Comparison of ENCODE assay signal across 8 cellular contexts in genomic region chr9:127611796-127612790, GRCh38. TPM values are rescaled to one million over a fixed set of nuclear protein-coding genes. Genes with fewer than 3 reads are reported as not detected.
DNase-seq lines count a peak whose midpoint lies in the region; ATAC-seq and TF ChIP-seq lines count a peak whose summit lies in the region.

Gene STXBP1 (plus strand): TSS chr9:127612277. CDS start chr9:127612404, 127 bp downstream.

- peak; percentile 91 for DNase-seq in G401 (ENCODE audit: low spot score)
- DNase-seq in NB4 (ENCODE audit: low read depth): peak; percentile 82
- peak; percentile 93 for DNase-seq in activated naive CD8-positive, alpha-beta T cell treated with anti-CD3 and anti-CD28 coated beads for 36 hours
- peak; percentile 93 for DNase-seq in Right ventricle myocardium inferior (ENCODE audit: missing footprints)
- peak; percentile 90 to 91 for DNase-seq in thyroid gland

- H3K9ac ChIP-seq in SU-DHL-6 (ENCODE audit: low read length) (peak within 1 kb of the TSS; percentile 81), parathyroid adenoma (no peak within 1 kb of the TSS)

- no peaks in the 10 kb centered on the region for H3K9me2 ChIP-seq in SU-DHL-6 (replicated peaks; ENCODE audit: insufficient read depth, low read length)

- no peaks in the 10 kb centered on the region for H3K9me3 Mint-ChIP-seq in activated naive CD8-positive, alpha-beta T cell treated with anti-CD3 and anti-CD28 coated beads for 36 hours

- H3K36me3 ChIP-seq in HEK293 (ENCODE audit: control insufficient read depth in 2 of 2, insufficient read depth in 1 of 2, low read length in 2 of 2) (no peaks in the 10 kb centered on the region), SU-DHL-6 (ENCODE audit: low read length) (no peaks in the 10 kb centered on the region), parathyroid adenoma (ENCODE audit: control insufficient read depth, insufficient read depth, low read length) (no peaks in the 10 kb centered on the region), thyroid gland (no peaks in the 10 kb centered on the region)

- H3K4me2 ChIP-seq in SU-DHL-6 (ENCODE audit: low read depth, low read length, poor library complexity, severe bottlenecking): peak within 1 kb of the TSS; percentile 80
- peak within 1 kb of the TSS; percentile 84 for H3K4me2 ChIP-seq in parathyroid adenoma (ENCODE audit: low read length)

- in situ Hi-C loops in G401 (cut with HindIII; ENCODE audit: low sequenced_read_pairs): no loop called here

- H3K79me2 ChIP-seq in SU-DHL-6 (ENCODE audit: insufficient read depth, low read length) (no peaks in the 10 kb centered on the region), parathyroid adenoma (no peaks in the 10 kb centered on the region)

- H3K4me3 ChIP-seq in HEK293 (ENCODE audit: low read depth, low read length) (peak within 1 kb of the TSS; percentile 78), NB4 (ENCODE audit: low read depth, low read length) (peak within 1 kb of the TSS; percentile 58), SU-DHL-6 (ENCODE audit: insufficient read depth, low read length, poor library complexity, severe bottlenecking) (peak within 1 kb of the TSS; percentile 90), parathyroid adenoma (ENCODE audit: low read depth, low read length) (peak within 1 kb of the TSS; percentile 63), thyroid gland (replicated peaks in 1 of 3) (peak within 1 kb of the TSS; percentile 31 to 89 (median 72))

- peaks cover 13% of the 10 kb centered on the region for H3K4me1 ChIP-seq in HEK293 (ENCODE audit: control insufficient read depth, insufficient read depth, low read length)
- H3K4me1 ChIP-seq in parathyroid adenoma: no peaks in the 10 kb centered on the region
- peaks cover 10% of the 10 kb centered on the region in 2 donors for H3K4me1 ChIP-seq in thyroid gland

- TF ChIP-seq POLR2A in NB4 (IDR thresholded peaks at IDR 0.05; ENCODE audit: extremely low read depth, insufficient read length) (peak; percentile 67), thyroid gland (IDR thresholded peaks at IDR 0.05) (peak; percentile 61 to 96)

- H3K36me3 Mint-ChIP-seq in activated naive CD8-positive, alpha-beta T cell treated with anti-CD3 and anti-CD28 coated beads for 36 hours: no peaks in the 10 kb centered on the region

- peak within 1 kb of the TSS; percentile 91 for H3K4me3 Mint-ChIP-seq in activated naive CD8-positive, alpha-beta T cell treated with anti-CD3 and anti-CD28 coated beads for 36 hours

- peak within 1 kb of the TSS; percentile 86 for H2AFZ ChIP-seq in SU-DHL-6 (ENCODE audit: low read depth, low read length, severe bottlenecking)
- peak within 1 kb of the TSS; percentile 72 for H2AFZ ChIP-seq in parathyroid adenoma

- 0 to 1% methylated on average over 35 to 43 of the region's 107 CpGs for WGBS in thyroid gland, 2 donors

- H4K20me1 ChIP-seq in SU-DHL-6 (ENCODE audit: low read depth, low read length): peaks cover 8% of the 10 kb centered on the region; the same call in 1 of the 2 replicates

- POLR2A ChIA-PET in HEK293 (lab: Yijun Ruan, JAX): interaction anchor here (0.6 to 2.3 kb wide), 3 partner anchors 15 to 224 kb away, joined by 3 to 11 read pairs (median 4); partner anchors contain the start of gene TOR2A

- ATAC-seq in Right ventricle myocardium inferior: peak; percentile 85

- H3K9me3 ChIP-seq in HEK293 (ENCODE audit: control insufficient read depth, insufficient read depth, low read depth, low read length) (no peaks in the 10 kb centered on the region), SU-DHL-6 (ENCODE audit: insufficient read depth, low read length) (no peaks in the 10 kb centered on the region), parathyroid adenoma (ENCODE audit: control insufficient read depth, low read length) (no peaks in the 10 kb centered on the region), thyroid gland (no peaks in the 10 kb centered on the region)

- CTCF ChIA-PET in HEK293 (lab: Yijun Ruan, JAX): interaction anchor here (0.6 to 1.6 kb wide), 2 partner anchors 16 to 476 kb away, joined by 3 read pairs; no protein-coding TSS in a partner anchor

- peaks cover 29% of the 10 kb centered on the region for H3K4me1 Mint-ChIP-seq in activated naive CD8-positive, alpha-beta T cell treated with anti-CD3 and anti-CD28 coated beads for 36 hours

- H3K27ac Mint-ChIP-seq in activated naive CD8-positive, alpha-beta T cell treated with anti-CD3 and anti-CD28 coated beads for 36 hours: peak within 1 kb of the TSS; percentile 48

- peaks cover 19% of the 10 kb centered on the region for H3F3A ChIP-seq in SU-DHL-6 (ENCODE audit: insufficient read depth)

- H3K27me3 ChIP-seq in SU-DHL-6 (ENCODE audit: low read length) (no peaks in the 10 kb centered on the region), parathyroid adenoma (ENCODE audit: control insufficient read depth, insufficient read depth, low read length) (no peaks in the 10 kb centered on the region), thyroid gland (no peaks in the 10 kb centered on the region)

- TF ChIP-seq CTCF in HEK293 (tag by site-specific recombination; IDR thresholded peaks at IDR 0.05): peak; percentile 43; the same call in 1 of the 2 replicates
- no peak for TF ChIP-seq CTCF in NB4 (IDR thresholded peaks at IDR 0.05; ENCODE audit: low read depth, low read length)
- TF ChIP-seq CTCF in SU-DHL-6 (IDR thresholded peaks at IDR 0.05; ENCODE audit: insufficient read depth, low read length, poor library complexity, severe bottlenecking): no peak
- TF ChIP-seq CTCF in parathyroid adenoma (IDR thresholded peaks at IDR 0.05): no peak
- peak in 2 of 6 experiments; percentile 17 to 24 for TF ChIP-seq CTCF in thyroid gland (IDR thresholded peaks at IDR 0.05)

- intact Hi-C loops in Right ventricle myocardium inferior (cut with DNase I): loop anchor here (2.0 to 5.0 kb wide), 4 partner anchors 19 to 175 kb away; partner anchors contain the start of genes CDK9, PTRH1 and TTC16
- intact Hi-C loops in thyroid gland (cut with DNase I): no loop called here

- H3K27me3 Mint-ChIP-seq in activated naive CD8-positive, alpha-beta T cell treated with anti-CD3 and anti-CD28 coated beads for 36 hours: peaks cover 24% of the 10 kb centered on the region

- H3K27ac ChIP-seq in HEK293 (ENCODE audit: extremely low read depth, low read depth, low read length): peak within 1 kb of the TSS; percentile 46; the same call in 1 of the 2 replicates
- H3K27ac ChIP-seq in SU-DHL-6 (ENCODE audit: low read depth, low read length): no peak within 1 kb of the TSS
- peak within 1 kb of the TSS; percentile 47 for H3K27ac ChIP-seq in parathyroid adenoma
- H3K27ac ChIP-seq in thyroid gland: peak within 1 kb of the TSS; percentile 85 to 96 (median 89)

TF ChIP-seq in HEK293, 187 proteins besides CTCF, POLR2A, EP300 and RAD21 (continues in another document):
- TF ChIP-seq SP2 (tag by site-specific recombination; IDR thresholded peaks at IDR 0.05) (peak; percentile 26; the same call in 1 of the 2 replicates), ZNF76 (tag by site-specific recombination; IDR thresholded peaks at IDR 0.05; ENCODE audit: borderline replicate concordance, low read depth) (peak; percentile 78), KLF10 (tag by site-specific recombination; IDR thresholded peaks at IDR 0.05) (0 out of 2 replicates have a peak, but pooled peaks have one; percentile 39), ZBTB20 (tag by site-specific recombination; IDR thresholded peaks at IDR 0.05) (peak; percentile 37; the same call in 1 of the 2 replicates), ZBTB26 (tag by site-specific recombination; optimal IDR thresholded peaks at IDR 0.05) (peak; percentile 72), ZNF341 (tag by site-specific recombination; IDR thresholded peaks at IDR 0.05; ENCODE audit: low read depth) (peak; percentile 66), ZNF548 (tag by site-specific recombination; IDR thresholded peaks at IDR 0.05) (no peak), ZSCAN30 (tag by site-specific recombination; IDR thresholded peaks at IDR 0.05) (peak; percentile 71), ZNF133 (tag by site-specific recombination; IDR thresholded peaks at IDR 0.05) (no peak), PRDM10 (tag by site-specific recombination; IDR thresholded peaks at IDR 0.05) (no peak)

RNA-seq across cellular contexts. Expression of gene STXBP1, which starts in this region (rescaled TPM):
- total RNA-seq in G401 (2014; rRNA removed; shearing (Covaris generic)): 2.8 and 11.2 TPM in 2 replicates
- 10 to 100 TPM; 18.8 to 19.9 TPM for total RNA-seq in activated naive CD8-positive, alpha-beta T cell treated with anti-CD3 and anti-CD28 coated beads for 36 hours
- 51.5 TPM for total RNA-seq in Right ventricle myocardium inferior
- total RNA-seq in thyroid gland: 100 to 1,000 TPM in 2 of 4 donors, 10 to 100 TPM in 2; 23.8 to 139 (median 106) TPM
